Comparison of ENCODE assay signal across 1 cellular context in genomic region chr6:109379706-109380105, GRCh38.
TF ChIP-seq lines count a peak whose summit lies in the region.

No MANE protein-coding gene starts in this region.

TF ChIP-seq in GM23338, 12 proteins besides CTCF, POLR2A, EP300 and RAD21 (continued from another document):
- TF ChIP-seq ZNF462 (CRISPR knock-in tag; IDR thresholded peaks at IDR 0.05) (no peak), ZNF114 (CRISPR knock-in tag; IDR thresholded peaks at IDR 0.05) (no peak)
